In the genomic region with DNA sequence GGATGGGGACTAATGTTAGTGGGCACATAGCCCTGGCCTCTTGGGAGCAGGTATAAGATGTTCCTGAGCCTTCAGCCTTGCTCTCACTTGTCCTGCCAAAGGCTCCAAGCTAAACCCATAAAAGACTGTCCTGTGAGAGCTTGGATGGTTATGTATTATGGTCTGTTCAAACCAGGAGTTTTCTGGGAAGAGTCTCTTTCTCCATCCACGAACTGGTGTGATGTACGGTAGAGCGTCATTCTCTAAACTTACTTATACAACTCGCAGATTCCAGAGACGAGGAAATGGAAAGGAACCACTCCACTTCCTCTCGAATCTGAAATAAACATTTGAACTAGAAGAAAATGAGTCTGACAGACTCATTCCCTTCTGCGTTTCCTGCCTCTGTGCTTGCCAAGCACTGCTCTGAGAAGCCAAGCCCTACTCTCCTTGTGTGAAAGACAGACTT, we compare ENCODE assay signal across 1 cellular context.
A peak's percentile ranks its signal among the peaks of the same experiment; 100 is the strongest.
TF ChIP-seq lines count a peak whose summit lies in the region.

No MANE protein-coding gene starts in this region.

TF ChIP-seq in HepG2, 621 proteins besides CTCF, POLR2A, EP300 and RAD21:
- TF ChIP-seq HNRNPH1 (optimal IDR thresholded peaks at IDR 0.05; ENCODE audit: low read depth, low read length) = no peak
- TF ChIP-seq PHF21A (CRISPR knock-in tag; IDR thresholded peaks at IDR 0.05) = 0 out of 2 replicates have a peak, but pooled peaks have one; percentile 26
- peak; percentile 27; the same call in 1 of the 2 replicates for TF ChIP-seq ZNF788 (CRISPR knock-in tag; IDR thresholded peaks at IDR 0.05; ENCODE audit: borderline replicate concordance)
- TF ChIP-seq MED1 (CRISPR knock-in tag; IDR thresholded peaks at IDR 0.05) = 0 out of 2 replicates have a peak, but pooled peaks have one; percentile 1
- peak; percentile 42; the same call in 1 of the 2 replicates for TF ChIP-seq MYC (CRISPR knock-in tag; IDR thresholded peaks at IDR 0.05; ENCODE audit: borderline replicate concordance)
- no peak for TF ChIP-seq XBP1 (CRISPR knock-in tag; IDR thresholded peaks at IDR 0.05)
- TF ChIP-seq, protein P1, sequence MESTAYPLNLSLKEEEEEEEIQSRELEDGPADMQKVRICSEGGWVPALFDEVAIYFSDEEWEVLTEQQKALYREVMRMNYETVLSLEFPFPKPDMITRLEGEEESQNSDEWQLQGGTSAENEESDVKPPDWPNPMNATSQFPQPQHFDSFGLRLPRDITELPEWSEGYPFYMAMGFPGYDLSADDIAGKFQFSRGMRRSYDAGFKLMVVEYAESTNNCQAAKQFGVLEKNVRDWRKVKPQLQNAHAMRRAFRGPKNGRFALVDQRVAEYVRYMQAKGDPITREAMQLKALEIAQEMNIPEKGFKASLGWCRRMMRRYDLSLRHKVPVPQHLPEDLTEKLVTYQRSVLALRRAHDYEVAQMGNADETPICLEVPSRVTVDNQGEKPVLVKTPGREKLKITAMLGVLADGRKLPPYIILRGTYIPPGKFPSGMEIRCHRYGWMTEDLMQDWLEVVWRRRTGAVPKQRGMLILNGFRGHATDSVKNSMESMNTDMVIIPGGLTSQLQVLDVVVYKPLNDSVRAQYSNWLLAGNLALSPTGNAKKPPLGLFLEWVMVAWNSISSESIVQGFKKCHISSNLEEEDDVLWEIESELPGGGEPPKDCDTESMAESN (CRISPR knock-in tag; conservative IDR thresholded peaks at IDR 0.05) = 0 out of 2 replicates have a peak, but pooled peaks have one; percentile 27
- 0 out of 2 replicates have a peak, but pooled peaks have one; percentile 26 for TF ChIP-seq ZNF615 (CRISPR knock-in tag; IDR thresholded peaks at IDR 0.05; ENCODE audit: borderline replicate concordance)
